ENCODE assay signal across 1 cellular context in the genomic region with DNA sequence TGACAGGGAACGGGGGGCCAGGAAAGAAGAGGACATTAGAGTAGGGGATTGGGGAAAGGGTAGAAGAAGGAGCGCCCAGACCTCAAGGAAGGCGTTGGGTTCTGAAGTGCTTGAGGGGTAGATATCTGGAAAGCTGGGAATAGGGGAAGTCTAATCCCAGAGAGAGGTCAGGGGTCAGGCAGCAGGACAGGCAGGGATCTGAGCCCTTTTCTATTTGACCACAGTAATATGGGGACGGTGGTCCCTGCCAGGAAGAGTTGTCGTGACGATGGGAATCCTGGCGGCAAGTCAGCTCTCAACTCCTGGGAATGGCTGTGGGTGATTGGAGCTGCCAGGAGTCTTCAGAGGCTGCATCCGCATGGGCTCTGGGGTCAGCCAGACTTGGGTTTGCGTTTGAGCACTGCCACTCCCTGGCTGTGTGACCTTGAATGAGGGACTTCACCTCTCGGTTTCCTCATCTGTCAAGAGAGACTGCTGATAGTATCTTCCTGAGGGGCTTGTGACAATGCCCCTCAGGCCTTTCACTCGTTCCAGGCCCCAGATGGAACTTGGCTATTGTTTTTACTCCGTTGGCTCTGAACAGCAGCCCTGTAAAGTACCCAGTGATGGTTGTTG.
TF ChIP-seq lines count a peak whose summit lies in the region.

No MANE protein-coding gene starts in this region.

TF ChIP-seq in neural cell, 6 proteins besides CTCF, POLR2A, EP300 and RAD21 (continued from another document):
- TF ChIP-seq, protein P1, sequence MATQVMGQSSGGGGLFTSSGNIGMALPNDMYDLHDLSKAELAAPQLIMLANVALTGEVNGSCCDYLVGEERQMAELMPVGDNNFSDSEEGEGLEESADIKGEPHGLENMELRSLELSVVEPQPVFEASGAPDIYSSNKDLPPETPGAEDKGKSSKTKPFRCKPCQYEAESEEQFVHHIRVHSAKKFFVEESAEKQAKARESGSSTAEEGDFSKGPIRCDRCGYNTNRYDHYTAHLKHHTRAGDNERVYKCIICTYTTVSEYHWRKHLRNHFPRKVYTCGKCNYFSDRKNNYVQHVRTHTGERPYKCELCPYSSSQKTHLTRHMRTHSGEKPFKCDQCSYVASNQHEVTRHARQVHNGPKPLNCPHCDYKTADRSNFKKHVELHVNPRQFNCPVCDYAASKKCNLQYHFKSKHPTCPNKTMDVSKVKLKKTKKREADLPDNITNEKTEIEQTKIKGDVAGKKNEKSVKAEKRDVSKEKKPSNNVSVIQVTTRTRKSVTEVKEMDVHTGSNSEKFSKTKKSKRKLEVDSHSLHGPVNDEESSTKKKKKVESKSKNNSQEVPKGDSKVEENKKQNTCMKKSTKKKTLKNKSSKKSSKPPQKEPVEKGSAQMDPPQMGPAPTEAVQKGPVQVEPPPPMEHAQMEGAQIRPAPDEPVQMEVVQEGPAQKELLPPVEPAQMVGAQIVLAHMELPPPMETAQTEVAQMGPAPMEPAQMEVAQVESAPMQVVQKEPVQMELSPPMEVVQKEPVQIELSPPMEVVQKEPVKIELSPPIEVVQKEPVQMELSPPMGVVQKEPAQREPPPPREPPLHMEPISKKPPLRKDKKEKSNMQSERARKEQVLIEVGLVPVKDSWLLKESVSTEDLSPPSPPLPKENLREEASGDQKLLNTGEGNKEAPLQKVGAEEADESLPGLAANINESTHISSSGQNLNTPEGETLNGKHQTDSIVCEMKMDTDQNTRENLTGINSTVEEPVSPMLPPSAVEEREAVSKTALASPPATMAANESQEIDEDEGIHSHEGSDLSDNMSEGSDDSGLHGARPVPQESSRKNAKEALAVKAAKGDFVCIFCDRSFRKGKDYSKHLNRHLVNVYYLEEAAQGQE (IDR thresholded peaks at IDR 0.05; ENCODE audit: borderline replicate concordance): no peak
- TF ChIP-seq MXI1 (conservative IDR thresholded peaks at IDR 0.05; ENCODE audit: poor library complexity, severe bottlenecking) (no peak), POLR2AphosphoS5 (IDR thresholded peaks at IDR 0.05) (no peak)
